10 cellular contexts compared by ENCODE assay signal in genomic region chr2:85087541-85087940, GRCh38.
"Had no signal": no experiment of that assay in that cellular context is flagged by ENCODE, and none has a peak within 500 bp of the region (broad histone marks: within the 10 kb centered on the region; RNA-seq: fewer than 3 reads in every experiment).

No MANE protein-coding gene starts in this region.

- H3K9ac ChIP-seq: GM23248 had no signal

- H3K4me3 ChIP-seq: GM23248, GM23338, HAP-1 had no signal

- H3K9me3 Mint-ChIP-seq: HFFc6 had no signal

- H3K4me2 ChIP-seq: GM23338 had no signal

- H2AFZ ChIP-seq: GM23248, GM23338 had no signal

- H3K27ac Mint-ChIP-seq: GM23338, H9, HFFc6 had no signal

- FAIRE-seq: H54 had no signal

- H3K27ac ChIP-seq: GM23248 had no signal

- DNase-seq: GM23248, GOT3, H7, H9, HCEC 1CT, HFFc6 had no signal

- H3K4me1 ChIP-seq: HAP-1 had no signal

- H3K4me3 Mint-ChIP-seq: GM23338, H9, HFFc6 had no signal

- H3K36me3 ChIP-seq: HAP-1 had no signal

- ATAC-seq: GM23338, HCT116 had no signal
